In the genomic region with DNA sequence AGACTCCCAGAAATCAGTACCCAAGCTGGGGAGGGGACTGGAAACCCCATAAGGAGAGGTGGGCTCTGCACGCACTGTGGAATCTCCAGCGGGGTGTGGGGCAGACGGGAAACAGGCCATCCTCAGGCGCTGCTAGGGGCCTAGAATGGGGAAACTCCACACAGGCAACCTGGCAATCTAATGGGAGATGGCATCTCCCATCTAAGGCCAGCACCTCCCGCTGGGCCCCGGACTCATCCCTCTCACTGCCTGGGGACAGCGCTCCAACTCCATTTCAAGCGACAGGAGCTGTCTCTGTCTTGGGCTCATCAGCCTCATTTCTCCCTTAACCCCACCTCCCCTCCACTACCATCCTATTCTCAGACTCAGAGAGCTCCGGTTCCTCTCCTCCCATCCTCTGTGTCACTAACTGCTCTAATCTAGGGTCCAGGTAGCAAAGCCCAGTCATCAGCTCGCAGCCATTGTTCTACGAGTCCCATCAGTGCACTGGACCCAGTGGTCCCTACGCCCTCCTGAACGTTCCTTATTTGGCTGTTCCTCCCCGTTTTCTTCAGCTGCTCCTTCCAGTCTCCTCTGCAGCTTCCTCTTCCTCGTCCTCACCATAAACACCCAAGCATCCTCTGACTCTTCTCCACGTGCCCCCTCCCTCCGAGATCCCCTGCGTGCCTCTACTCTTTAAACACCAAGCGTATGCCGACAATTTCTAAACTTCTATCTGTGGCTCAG, we compare ENCODE assay signal across 23 cellular contexts.
A peak's percentile ranks its signal among the peaks of the same experiment; 100 is the strongest.
DNase-seq lines count a peak whose midpoint lies in the region; ATAC-seq and TF ChIP-seq lines count a peak whose summit lies in the region.
"Had no signal": no experiment of that assay in that cellular context is flagged by ENCODE, and none has a peak within 500 bp of the region (broad histone marks: within the 10 kb centered on the region; RNA-seq: fewer than 3 reads in every experiment).

No MANE protein-coding gene starts in this region.

- no peaks in the 10 kb centered on the region for H3K9me2 ChIP-seq in PC-9 (ENCODE audit: insufficient read depth)

- H3K9me3 Mint-ChIP-seq in endodermal cell (no peaks in the 10 kb centered on the region), nephron progenitor cell (no peaks in the 10 kb centered on the region)
- H3K9me3 Mint-ChIP-seq in naive thymus-derived CD4-positive, alpha-beta T cell = peaks cover 0 to 3% (median 0%) of the 10 kb centered on the region in 11 donors
- H3K9me3 Mint-ChIP-seq: activated naive CD4-positive, alpha-beta T cell treated with anti-CD3 and anti-CD28 coated beads, Interleukin-2, amount 50 U/mL, for 72 hours; T-helper 1 cell treated with Interleukin-12 subunit alpha and Interleukin-12 subunit beta and Interleukin-4 antibody, amounts not matched to agents 30 μg/mL and 1 μg/mL, for 36 hours had no signal

- no peaks in the 10 kb centered on the region for H3K79me2 ChIP-seq in PC-9 (ENCODE audit: low read depth)

- intact Hi-C loops in PC-9 (cut with micrococcal nuclease; ENCODE audit: unreplicated experiment) = no loop called here
- intact Hi-C loops in naive thymus-derived CD4-positive, alpha-beta T cell (cut with micrococcal nuclease) = no loop called here

- H3K9me3 ChIP-seq in PC-9 (ENCODE audit: insufficient read depth, low read depth) = no peaks in the 10 kb centered on the region
- H3K9me3 ChIP-seq in endodermal cell (ENCODE audit: control insufficient read depth, low read length) = no peaks in the 10 kb centered on the region
- H3K9me3 ChIP-seq in naive thymus-derived CD4-positive, alpha-beta T cell (ENCODE audit: control insufficient read depth in 2 of 3, low read length in 3 of 3) = no peaks in the 10 kb centered on the region
- H3K9me3 ChIP-seq: BLaER1 treated with 17β-estradiol and CSF1 and Interleukin-3, amounts not matched to agents 10 nM and 100 nM; esophagus squamous epithelium; lower lobe of right lung; uterus had no signal

- H4K20me1 ChIP-seq in PC-9 (ENCODE audit: insufficient read depth) = no peaks in the 10 kb centered on the region

- peaks cover 27% of the 10 kb centered on the region for H3K4me1 ChIP-seq in PC-9 (replicated peaks; ENCODE audit: insufficient read depth)
- H3K4me1 ChIP-seq in endodermal cell (ENCODE audit: control insufficient read depth, insufficient read depth, low read length) = no peaks in the 10 kb centered on the region
- H3K4me1 ChIP-seq in naive thymus-derived CD4-positive, alpha-beta T cell (ENCODE audit: control insufficient read depth in 2 of 2, insufficient read depth in 2 of 2, low read length in 2 of 2) = no peaks in the 10 kb centered on the region
- H3K4me1 ChIP-seq: lower lobe of right lung had no signal

- peaks cover 12% of the 10 kb centered on the region for H3K4me1 Mint-ChIP-seq in endodermal cell
- peaks cover 27% of the 10 kb centered on the region for H3K4me1 Mint-ChIP-seq in nephron progenitor cell
- H3K4me1 Mint-ChIP-seq in naive thymus-derived CD4-positive, alpha-beta T cell = peaks cover 0 to 14% (median 8%) of the 10 kb centered on the region in 7 donors

- POLR2A ChIA-PET in PC-9 (lab: Charles Lee; ENCODE audit: unreplicated experiment) = interaction anchor here (0.6 kb wide), 1 partner anchor 11 kb away, joined by 4 read pairs; no protein-coding TSS in a partner anchor
- POLR2A ChIA-PET in naive thymus-derived CD4-positive, alpha-beta T cell (lab: Charles Lee) = no interaction called here

- H3K27me3 ChIP-seq in H7 (ENCODE audit: control insufficient read depth, insufficient read depth, low read length) = peaks cover 20% of the 10 kb centered on the region
- H3K27me3 ChIP-seq in PC-9 (ENCODE audit: insufficient read depth, low read depth) = no peaks in the 10 kb centered on the region
- peaks cover 26% of the 10 kb centered on the region for H3K27me3 ChIP-seq in endodermal cell (ENCODE audit: control insufficient read depth, insufficient read depth, low read length, poor library complexity, severe bottlenecking)
- H3K27me3 ChIP-seq in naive thymus-derived CD4-positive, alpha-beta T cell (ENCODE audit: control insufficient read depth in 2 of 2, insufficient read depth in 2 of 2, low read length in 2 of 2) = peaks cover 0 to 4% of the 10 kb centered on the region in 2 donors

- H3K36me3 Mint-ChIP-seq in endodermal cell (ENCODE audit: low read depth) = no peaks in the 10 kb centered on the region
- no peaks in the 10 kb centered on the region for H3K36me3 Mint-ChIP-seq in nephron progenitor cell (ENCODE audit: low read depth)
- H3K36me3 Mint-ChIP-seq in naive thymus-derived CD4-positive, alpha-beta T cell = peaks cover 0 to 4% (median 0%) of the 10 kb centered on the region in 5 donors
- H3K36me3 Mint-ChIP-seq: activated naive CD4-positive, alpha-beta T cell treated with anti-CD3 and anti-CD28 coated beads, Interleukin-2, amount 50 U/mL, for 72 hours had no signal

- H3K27me3 Mint-ChIP-seq in endodermal cell (ENCODE audit: insufficient read depth) (peaks cover 43% of the 10 kb centered on the region), nephron progenitor cell (ENCODE audit: low read depth, poor library complexity) (peaks cover 83% of the 10 kb centered on the region)
- peaks cover 40 to 58% (median 47%) of the 10 kb centered on the region in 5 donors for H3K27me3 Mint-ChIP-seq in naive thymus-derived CD4-positive, alpha-beta T cell

- TF ChIP-seq CTCF in PC-9 (conservative IDR thresholded peaks at IDR 0.05) (no peak), endodermal cell (conservative IDR thresholded peaks at IDR 0.05) (no peak), nephron progenitor cell (IDR thresholded peaks at IDR 0.05) (no peak)

- peak overlapping the region; percentile 61 for H3K4me2 ChIP-seq in PC-9

- H3K4me3 ChIP-seq in H7 (ENCODE audit: insufficient read depth, low read depth, low read length) = no peak overlapping the region
- no peak overlapping the region for H3K4me3 ChIP-seq in PC-9
- H3K4me3 ChIP-seq in endodermal cell (ENCODE audit: low read length) = no peak overlapping the region
- no peak overlapping the region for H3K4me3 ChIP-seq in naive thymus-derived CD4-positive, alpha-beta T cell (ENCODE audit: low read length)
- H3K4me3 ChIP-seq: lower lobe of right lung, uterus had no signal

- H3K27ac ChIP-seq in PC-9 (peak overlapping the region; percentile 69; the same call in 1 of the 2 replicates), endodermal cell (ENCODE audit: low read depth, low read length) (no peak overlapping the region)
- no peak overlapping the region for H3K27ac ChIP-seq in naive thymus-derived CD4-positive, alpha-beta T cell (ENCODE audit: low read depth, low read length)
- H3K27ac ChIP-seq: BLaER1 treated with 17β-estradiol and CSF1 and Interleukin-3, amounts not matched to agents 10 nM and 100 nM; lower lobe of right lung; uterus had no signal

- no peak overlapping the region for H3K9ac ChIP-seq in endodermal cell (ENCODE audit: extremely low read depth, low read length, poor library complexity, severe bottlenecking)
- H3K9ac ChIP-seq: BLaER1 treated with 17β-estradiol and CSF1 and Interleukin-3, amounts not matched to agents 10 nM and 100 nM had no signal

- peaks cover 20% of the 10 kb centered on the region; the same call in 1 of the 2 replicates for H3F3A ChIP-seq in PC-9 (ENCODE audit: insufficient read depth, low read depth)

- WGBS in endodermal cell (ENCODE audit: insufficient coverage in 1 of 2, insufficient read length in 1 of 2), 2 experiments = 79 to 80% methylated on average over 17 to 20 of the region's 20 CpGs

- CTCF ChIA-PET in PC-9 (lab: Charles Lee) = interaction anchor here (0.5 kb wide), 1 partner anchor 72 kb away, joined by 15 read pairs; no protein-coding TSS in a partner anchor
- CTCF ChIA-PET in naive thymus-derived CD4-positive, alpha-beta T cell (lab: Charles Lee) = no interaction called here

- peak; percentile 57 for DNase-seq in H7
- no peak for DNase-seq in PC-9
- no peak for DNase-seq in endodermal cell
- DNase-seq in nephron progenitor cell = no peak
- DNase-seq in RPMI8226 = no peak
- DNase-seq in NCI-H524 (lab: John Stamatoyannopoulos, UW) = no peak
- no peak for DNase-seq in naive thymus-derived CD4-positive, alpha-beta T cell
- DNase-seq in T-helper 2 cell = no peak
- DNase-seq: activated T-cell treated with anti-CD3 and anti-CD28 coated beads for 4 hours; DND-41; esophagus squamous epithelium; foreskin melanocyte; Kasumi-1; lower lobe of right lung; MV-4-11; NCI-H1694 treated with DMSO at 0.1 percent for 48 hours; NCI-H524 treated with DMSO at 0.1 percent for 48 hours; stimulated activated CD4-positive, alpha-beta T cell treated with anti-CD3 and anti-CD28 coated beads, Interleukin-15, amount 100 ng/mL, for 24 hours; stimulated activated naive CD4-positive, alpha-beta T cell treated with Interleukin-2 at 50 U/mL for 16 hours; uterus had no signal

- no peak for ATAC-seq in naive thymus-derived CD4-positive, alpha-beta T cell
- ATAC-seq: activated naive CD4-positive, alpha-beta T cell treated with anti-CD3 and anti-CD28 coated beads, Interleukin-2, amount 50 U/mL, for 72 hours; lower lobe of right lung had no signal

- H3K27ac Mint-ChIP-seq in endodermal cell (no peak overlapping the region), nephron progenitor cell (peak overlapping the region; percentile 7)
- peak overlapping the region in 1 of 9 donors; percentile 58 for H3K27ac Mint-ChIP-seq in naive thymus-derived CD4-positive, alpha-beta T cell
- H3K27ac Mint-ChIP-seq: T-helper 1 cell treated with Interleukin-12 subunit alpha and Interleukin-12 subunit beta and Interleukin-4 antibody, amounts not matched to agents 30 μg/mL and 1 μg/mL, for 36 hours had no signal

- H3K4me3 Mint-ChIP-seq in endodermal cell (peak overlapping the region; percentile 61), nephron progenitor cell (peak overlapping the region; percentile 84)
- peak overlapping the region in 3 of 10 donors; percentile 10 to 66 (median 51) for H3K4me3 Mint-ChIP-seq in naive thymus-derived CD4-positive, alpha-beta T cell
- H3K4me3 Mint-ChIP-seq: T-helper 1 cell treated with Interleukin-12 subunit alpha and Interleukin-12 subunit beta and Interleukin-4 antibody, amounts not matched to agents 30 μg/mL and 1 μg/mL, for 36 hours had no signal

- BruUV-seq in PC-9 (replicated peaks; lab: Mats Ljungman, UMichigan) = no TSS peak

- H2AFZ ChIP-seq in PC-9 = no peak overlapping the region

- H3K36me3 ChIP-seq in H7 (replicated peaks; ENCODE audit: control insufficient read depth, insufficient read depth, low read length) (no peaks in the 10 kb centered on the region), PC-9 (ENCODE audit: low read depth) (no peaks in the 10 kb centered on the region), endodermal cell (ENCODE audit: control insufficient read depth, insufficient read depth, low read length) (no peaks in the 10 kb centered on the region)
- no peaks in the 10 kb centered on the region for H3K36me3 ChIP-seq in naive thymus-derived CD4-positive, alpha-beta T cell (ENCODE audit: control insufficient read depth in 2 of 3, insufficient read depth in 3 of 3, low read length in 3 of 3)
- H3K36me3 ChIP-seq: BLaER1 treated with 17β-estradiol and CSF1 and Interleukin-3, amounts not matched to agents 10 nM and 100 nM; esophagus squamous epithelium; lower lobe of right lung; uterus had no signal
